1 cellular context compared by ENCODE assay signal in genomic region chr17:64155751-64156544, GRCh38.
TF ChIP-seq lines count a peak whose summit lies in the region.

No MANE protein-coding gene starts in this region.

TF ChIP-seq in HepG2, 621 proteins besides CTCF, POLR2A, EP300 and RAD21 (continued from another document and continues in another):
- TF ChIP-seq SSRP1 (CRISPR knock-in tag; IDR thresholded peaks at IDR 0.05) (no peak), ZNF30 (CRISPR knock-in tag; IDR thresholded peaks at IDR 0.05) (no peak), ATF7 (IDR thresholded peaks at IDR 0.05) (no peak), ATF7 (CRISPR knock-in tag; IDR thresholded peaks at IDR 0.05) (no peak), GRHL1 (CRISPR knock-in tag; conservative IDR thresholded peaks at IDR 0.05) (no peak), HOXD1 (CRISPR knock-in tag; IDR thresholded peaks at IDR 0.05) (no peak; the same call in 1 of the 2 replicates), ZNF12 (CRISPR knock-in tag; IDR thresholded peaks at IDR 0.05) (peak; percentile 50; the same call in 1 of the 2 replicates), ZNF496 (CRISPR knock-in tag; IDR thresholded peaks at IDR 0.05; ENCODE audit: insufficient replicate concordance) (no peak), HMG20B (CRISPR knock-in tag; conservative IDR thresholded peaks at IDR 0.05) (peak; percentile 28; the same call in 1 of the 2 replicates), CENPBD1 (CRISPR knock-in tag; IDR thresholded peaks at IDR 0.05; ENCODE audit: borderline replicate concordance, low read depth) (no peak), ZFP91 (CRISPR knock-in tag; IDR thresholded peaks at IDR 0.05; ENCODE audit: borderline replicate concordance) (peak; percentile 96), NFKBIZ (CRISPR knock-in tag; IDR thresholded peaks at IDR 0.05) (0 out of 2 replicates have a peak, but pooled peaks have one; percentile 52), ZBTB3 (CRISPR knock-in tag; IDR thresholded peaks at IDR 0.05; ENCODE audit: borderline replicate concordance, low read depth) (peak; percentile 91), TAF15 (IDR thresholded peaks at IDR 0.05; ENCODE audit: low read depth, low read length, poor library complexity, severe bottlenecking) (no peak), RARA (CRISPR knock-in tag; IDR thresholded peaks at IDR 0.05) (no peak; the same call in 1 of the 2 replicates), SIX1 (CRISPR knock-in tag; IDR thresholded peaks at IDR 0.05; ENCODE audit: borderline replicate concordance) (peak; percentile 93; the same call in 1 of the 2 replicates), ZNF468 (CRISPR knock-in tag; IDR thresholded peaks at IDR 0.05) (no peak), RFXAP (CRISPR knock-in tag; IDR thresholded peaks at IDR 0.05; ENCODE audit: borderline replicate concordance) (peak; percentile 18; the same call in 1 of the 2 replicates), PRPF4 (IDR thresholded peaks at IDR 0.05; ENCODE audit: low read depth, low read length, poor library complexity, severe bottlenecking) (peak; percentile 83), HNF4A (CRISPR knock-in tag; IDR thresholded peaks at IDR 0.05) (0 out of 2 replicates have a peak, but pooled peaks have one; percentile 55), TP53 (CRISPR knock-in tag; conservative IDR thresholded peaks at IDR 0.05) (no peak), MED13 (CRISPR knock-in tag; IDR thresholded peaks at IDR 0.05) (no peak), MATR3 (CRISPR knock-in tag; IDR thresholded peaks at IDR 0.05) (no peak), ZNF446 (CRISPR knock-in tag; IDR thresholded peaks at IDR 0.05) (no peak), ZMYM3 (CRISPR knock-in tag; IDR thresholded peaks at IDR 0.05) (peak; percentile 70), ATF1 (CRISPR knock-in tag; IDR thresholded peaks at IDR 0.05) (no peak), TARDBP (CRISPR knock-in tag; IDR thresholded peaks at IDR 0.05) (no peak; the same call in 1 of the 2 replicates), KLF9 (CRISPR knock-in tag; IDR thresholded peaks at IDR 0.05; ENCODE audit: low read depth) (no peak), HDAC6 (IDR thresholded peaks at IDR 0.05; ENCODE audit: low read depth, low read length) (no peak), LCORL (IDR thresholded peaks at IDR 0.05) (no peak), LCORL (CRISPR knock-in tag; IDR thresholded peaks at IDR 0.05) (peak; percentile 97), SALL2 (CRISPR knock-in tag; IDR thresholded peaks at IDR 0.05) (peak; percentile 28; the same call in 1 of the 2 replicates), ZGPAT (CRISPR knock-in tag; IDR thresholded peaks at IDR 0.05) (peak; percentile 94), ZNF720 (CRISPR knock-in tag; IDR thresholded peaks at IDR 0.05) (no peak), PITX1 (CRISPR knock-in tag; IDR thresholded peaks at IDR 0.05) (peak; percentile 29; the same call in 1 of the 2 replicates), PHB2 (IDR thresholded peaks at IDR 0.05; ENCODE audit: partially characterized antibody) (no peak), NCOA1 (CRISPR knock-in tag; IDR thresholded peaks at IDR 0.05) (no peak), MYNN (CRISPR knock-in tag; IDR thresholded peaks at IDR 0.05; ENCODE audit: low read depth) (no peak), ZNF552 (CRISPR knock-in tag; IDR thresholded peaks at IDR 0.05; ENCODE audit: borderline replicate concordance) (no peak), ZNF800 (CRISPR knock-in tag; IDR thresholded peaks at IDR 0.05) (peak; percentile 43), RARG (CRISPR knock-in tag; IDR thresholded peaks at IDR 0.05; ENCODE audit: low read depth) (0 out of 2 replicates have a peak, but pooled peaks have one; percentile 76), CERS6 (CRISPR knock-in tag; IDR thresholded peaks at IDR 0.05) (no peak), ARNT (IDR thresholded peaks at IDR 0.05) (no peak)
- TF ChIP-seq, protein P1, sequence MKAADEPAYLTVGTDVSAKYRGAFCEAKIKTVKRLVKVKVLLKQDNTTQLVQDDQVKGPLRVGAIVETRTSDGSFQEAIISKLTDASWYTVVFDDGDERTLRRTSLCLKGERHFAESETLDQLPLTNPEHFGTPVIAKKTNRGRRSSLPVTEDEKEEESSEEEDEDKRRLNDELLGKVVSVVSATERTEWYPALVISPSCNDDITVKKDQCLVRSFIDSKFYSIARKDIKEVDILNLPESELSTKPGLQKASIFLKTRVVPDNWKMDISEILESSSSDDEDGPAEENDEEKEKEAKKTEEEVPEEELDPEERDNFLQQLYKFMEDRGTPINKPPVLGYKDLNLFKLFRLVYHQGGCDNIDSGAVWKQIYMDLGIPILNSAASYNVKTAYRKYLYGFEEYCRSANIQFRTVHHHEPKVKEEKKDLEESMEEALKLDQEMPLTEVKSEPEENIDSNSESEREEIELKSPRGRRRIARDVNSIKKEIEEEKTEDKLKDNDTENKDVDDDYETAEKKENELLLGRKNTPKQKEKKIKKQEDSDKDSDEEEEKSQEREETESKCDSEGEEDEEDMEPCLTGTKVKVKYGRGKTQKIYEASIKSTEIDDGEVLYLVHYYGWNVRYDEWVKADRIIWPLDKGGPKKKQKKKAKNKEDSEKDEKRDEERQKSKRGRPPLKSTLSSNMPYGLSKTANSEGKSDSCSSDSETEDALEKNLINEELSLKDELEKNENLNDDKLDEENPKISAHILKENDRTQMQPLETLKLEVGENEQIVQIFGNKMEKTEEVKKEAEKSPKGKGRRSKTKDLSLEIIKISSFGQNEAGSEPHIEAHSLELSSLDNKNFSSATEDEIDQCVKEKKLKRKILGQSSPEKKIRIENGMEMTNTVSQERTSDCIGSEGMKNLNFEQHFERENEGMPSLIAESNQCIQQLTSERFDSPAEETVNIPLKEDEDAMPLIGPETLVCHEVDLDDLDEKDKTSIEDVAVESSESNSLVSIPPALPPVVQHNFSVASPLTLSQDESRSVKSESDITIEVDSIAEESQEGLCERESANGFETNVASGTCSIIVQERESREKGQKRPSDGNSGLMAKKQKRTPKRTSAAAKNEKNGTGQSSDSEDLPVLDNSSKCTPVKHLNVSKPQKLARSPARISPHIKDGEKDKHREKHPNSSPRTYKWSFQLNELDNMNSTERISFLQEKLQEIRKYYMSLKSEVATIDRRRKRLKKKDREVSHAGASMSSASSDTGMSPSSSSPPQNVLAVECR (CRISPR knock-in tag; IDR thresholded peaks at IDR 0.05; ENCODE audit: borderline replicate concordance): peak; percentile 74; the same call in 1 of the 2 replicates
- TF ChIP-seq, protein P2, sequence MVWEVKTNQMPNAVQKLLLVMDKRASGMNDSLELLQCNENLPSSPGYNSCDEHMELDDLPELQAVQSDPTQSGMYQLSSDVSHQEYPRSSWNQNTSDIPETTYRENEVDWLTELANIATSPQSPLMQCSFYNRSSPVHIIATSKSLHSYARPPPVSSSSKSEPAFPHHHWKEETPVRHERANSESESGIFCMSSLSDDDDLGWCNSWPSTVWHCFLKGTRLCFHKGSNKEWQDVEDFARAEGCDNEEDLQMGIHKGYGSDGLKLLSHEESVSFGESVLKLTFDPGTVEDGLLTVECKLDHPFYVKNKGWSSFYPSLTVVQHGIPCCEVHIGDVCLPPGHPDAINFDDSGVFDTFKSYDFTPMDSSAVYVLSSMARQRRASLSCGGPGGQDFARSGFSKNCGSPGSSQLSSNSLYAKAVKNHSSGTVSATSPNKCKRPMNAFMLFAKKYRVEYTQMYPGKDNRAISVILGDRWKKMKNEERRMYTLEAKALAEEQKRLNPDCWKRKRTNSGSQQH (CRISPR knock-in tag; IDR thresholded peaks at IDR 0.05; ENCODE audit: low read depth): no peak
- TF ChIP-seq, protein P3, sequence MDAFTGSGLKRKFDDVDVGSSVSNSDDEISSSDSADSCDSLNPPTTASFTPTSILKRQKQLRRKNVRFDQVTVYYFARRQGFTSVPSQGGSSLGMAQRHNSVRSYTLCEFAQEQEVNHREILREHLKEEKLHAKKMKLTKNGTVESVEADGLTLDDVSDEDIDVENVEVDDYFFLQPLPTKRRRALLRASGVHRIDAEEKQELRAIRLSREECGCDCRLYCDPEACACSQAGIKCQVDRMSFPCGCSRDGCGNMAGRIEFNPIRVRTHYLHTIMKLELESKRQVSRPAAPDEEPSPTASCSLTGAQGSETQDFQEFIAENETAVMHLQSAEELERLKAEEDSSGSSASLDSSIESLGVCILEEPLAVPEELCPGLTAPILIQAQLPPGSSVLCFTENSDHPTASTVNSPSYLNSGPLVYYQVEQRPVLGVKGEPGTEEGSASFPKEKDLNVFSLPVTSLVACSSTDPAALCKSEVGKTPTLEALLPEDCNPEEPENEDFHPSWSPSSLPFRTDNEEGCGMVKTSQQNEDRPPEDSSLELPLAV (CRISPR knock-in tag; conservative IDR thresholded peaks at IDR 0.05; ENCODE audit: low read depth): no peak
- TF ChIP-seq, protein P4, sequence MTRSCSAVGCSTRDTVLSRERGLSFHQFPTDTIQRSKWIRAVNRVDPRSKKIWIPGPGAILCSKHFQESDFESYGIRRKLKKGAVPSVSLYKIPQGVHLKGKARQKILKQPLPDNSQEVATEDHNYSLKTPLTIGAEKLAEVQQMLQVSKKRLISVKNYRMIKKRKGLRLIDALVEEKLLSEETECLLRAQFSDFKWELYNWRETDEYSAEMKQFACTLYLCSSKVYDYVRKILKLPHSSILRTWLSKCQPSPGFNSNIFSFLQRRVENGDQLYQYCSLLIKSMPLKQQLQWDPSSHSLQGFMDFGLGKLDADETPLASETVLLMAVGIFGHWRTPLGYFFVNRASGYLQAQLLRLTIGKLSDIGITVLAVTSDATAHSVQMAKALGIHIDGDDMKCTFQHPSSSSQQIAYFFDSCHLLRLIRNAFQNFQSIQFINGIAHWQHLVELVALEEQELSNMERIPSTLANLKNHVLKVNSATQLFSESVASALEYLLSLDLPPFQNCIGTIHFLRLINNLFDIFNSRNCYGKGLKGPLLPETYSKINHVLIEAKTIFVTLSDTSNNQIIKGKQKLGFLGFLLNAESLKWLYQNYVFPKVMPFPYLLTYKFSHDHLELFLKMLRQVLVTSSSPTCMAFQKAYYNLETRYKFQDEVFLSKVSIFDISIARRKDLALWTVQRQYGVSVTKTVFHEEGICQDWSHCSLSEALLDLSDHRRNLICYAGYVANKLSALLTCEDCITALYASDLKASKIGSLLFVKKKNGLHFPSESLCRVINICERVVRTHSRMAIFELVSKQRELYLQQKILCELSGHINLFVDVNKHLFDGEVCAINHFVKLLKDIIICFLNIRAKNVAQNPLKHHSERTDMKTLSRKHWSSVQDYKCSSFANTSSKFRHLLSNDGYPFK (CRISPR knock-in tag; IDR thresholded peaks at IDR 0.05; ENCODE audit: borderline replicate concordance): peak; percentile 55
